Comparison of ENCODE assay signal across 23 cellular contexts in genomic region chr1:229388876-229389580, GRCh38. TPM values are rescaled to one million over a fixed set of nuclear protein-coding genes. Genes with fewer than 3 reads are reported as not detected.
DNase-seq lines count a peak whose midpoint lies in the region; ATAC-seq, FAIRE-seq and TF ChIP-seq lines count a peak whose summit lies in the region.
"Had no signal": no experiment of that assay in that cellular context is flagged by ENCODE, and none has a peak within 500 bp of the region (broad histone marks: within the 10 kb centered on the region; RNA-seq: fewer than 3 reads in every experiment).

No MANE protein-coding gene starts in this region.

- H4K8ac ChIP-seq in H9 (replicated peaks; ENCODE audit: insufficient read length, low read depth, low read length): no peak overlapping the region

- POLR2A ChIA-PET in A549 (lab: Yijun Ruan, JAX) (no interaction called here), SK-N-SH (lab: Yijun Ruan, JAX) (no interaction called here)

- no peak for FAIRE-seq in A549 (lab: Jason Lieb, UNC)
- FAIRE-seq: GM12892, K562 had no signal

- H3K27ac ChIP-seq in A549 (peak overlapping the region; percentile 0 to 16; a peak in 3 of 6 replicates), SK-N-SH (ENCODE audit: low read depth in 2 of 2, low read length in 1 of 2) (peak overlapping the region in 1 of 2 experiments; percentile 34; a peak in 1 of 4 replicates), H9 (ENCODE audit: insufficient read length, low read depth, low read length) (no peak overlapping the region)
- H3K27ac ChIP-seq: gastroesophageal sphincter, parathyroid adenoma, RWPE1 had no signal

- CTCF ChIA-PET in A549 (lab: Yijun Ruan, JAX) (no interaction called here), SK-N-SH (lab: Yijun Ruan, JAX) (no interaction called here)

- H4K91ac ChIP-seq in H9 (ENCODE audit: insufficient read length, low read depth, low read length): no peak overlapping the region

- H3K4me2 ChIP-seq in A549: peak overlapping the region; percentile 66
- H3K4me2 ChIP-seq in SK-N-SH: peak overlapping the region; percentile 52
- no peak overlapping the region for H3K4me2 ChIP-seq in H9 (ENCODE audit: insufficient read depth, insufficient read length, low read length)

- no peak overlapping the region for H3K14ac ChIP-seq in H9 (ENCODE audit: insufficient read depth, low read length)

- peaks cover 0 to 3% of the 10 kb centered on the region in 2 experiments; a peak in 3 of 5 replicates for H3K9me3 Mint-ChIP-seq in H9
- H3K9me3 Mint-ChIP-seq: immature natural killer cell; T-helper 2 cell treated with Interferon-gamma antibody and Interleukin-4, amounts not matched to agents 5 μg/mL and 100 μg/mL, for 36 hours had no signal

- H3K18ac ChIP-seq in H9 (ENCODE audit: insufficient read length, low read depth, low read length): no peak overlapping the region

- H2BK5ac ChIP-seq in H9 (ENCODE audit: insufficient read length, low read length): no peak overlapping the region

- ATAC-seq in A549: peak; percentile 59 to 69; a peak in 5 of 6 replicates
- ATAC-seq in HG02623 (IDR thresholded peaks at IDR 0.05; ENCODE audit: unreplicated experiment): no peak
- ATAC-seq in left colon: no peak
- ATAC-seq: gastroesophageal sphincter, K562 had no signal

- H3K79me2 ChIP-seq in SK-N-SH (ENCODE audit: insufficient read depth) (no peaks in the 10 kb centered on the region), H9 (ENCODE audit: insufficient read depth, low read length) (no peaks in the 10 kb centered on the region)
- H3K79me2 ChIP-seq: parathyroid adenoma had no signal

- H2AFZ ChIP-seq in SK-N-SH (ENCODE audit: low read depth) (0 out of 2 replicates have a peak overlapping the region, but pooled peaks have one; percentile 16), H9 (ENCODE audit: low read length) (no peak overlapping the region)
- H2AFZ ChIP-seq: parathyroid adenoma had no signal

- no peak overlapping the region for H3K4ac ChIP-seq in H9 (ENCODE audit: low read depth, low read length)

- no peak overlapping the region for H4K5ac ChIP-seq in H9 (ENCODE audit: insufficient read length, low read depth, low read length)

- DNase-seq in A549 (ENCODE audit: low read depth in 1 of 2, low spot score in 1 of 2) (peak in 1 of 2 experiments; percentile 20), HCEC 1CT (peak; percentile 81), SK-N-SH (no peak), fibroblast of mammary gland (ENCODE audit: low read depth) (peak; percentile 70), left colon (no peak), DMS153 (lab: John Stamatoyannopoulos, UW) (no peak), H9 (no peak)
- DNase-seq: activated CD4-positive, alpha-beta T cell treated with anti-CD3 and anti-CD28 coated beads for 48 hours; activated T-cell treated with anti-CD3 and anti-CD28 coated beads, Interleukin-2, amount 50 U/mL, for 1 hour; AML-193; DMS79 treated with DMSO at 0.1 percent for 48 hours; immature natural killer cell; midbrain; NCI-H1694; NCI-H526; substantia nigra had no signal

- H3K4me1 ChIP-seq in A549 (peaks cover 15% of the 10 kb centered on the region), SK-N-SH (ENCODE audit: control insufficient read depth in 1 of 2, insufficient read depth in 2 of 2, low read depth in 1 of 2, low read length in 1 of 2) (no peaks in the 10 kb centered on the region; a peak in 1 of 4 replicates), H9 (ENCODE audit: insufficient read depth, low read length) (no peaks in the 10 kb centered on the region)
- H3K4me1 ChIP-seq: gastroesophageal sphincter, parathyroid adenoma had no signal

- H3K9me3 ChIP-seq in A549 (no peaks in the 10 kb centered on the region), SK-N-SH (no peaks in the 10 kb centered on the region), H9 (ENCODE audit: control insufficient read depth, low read depth, low read length) (no peaks in the 10 kb centered on the region)

- H2BK120ac ChIP-seq in H9 (ENCODE audit: low read depth, low read length, poor library complexity, severe bottlenecking): no peak overlapping the region

- H3K36me3 Mint-ChIP-seq in H9 (ENCODE audit: insufficient read depth in 1 of 3, low read depth in 3 of 3): no peaks in the 10 kb centered on the region
- H3K36me3 Mint-ChIP-seq: immature natural killer cell had no signal

- H3T11ph ChIP-seq in H9 (ENCODE audit: low read length): no peak overlapping the region

- no peaks in the 10 kb centered on the region for H3K27me3 ChIP-seq in SK-N-SH (ENCODE audit: insufficient read depth)
- no peaks in the 10 kb centered on the region for H3K27me3 ChIP-seq in H9 (ENCODE audit: insufficient read depth, low read length)

- H3K4me3 ChIP-seq in A549 (0 out of 3 replicates have a peak overlapping the region, but pooled peaks have one; percentile 12), SK-N-SH (ENCODE audit: low read depth in 2 of 2, low read length in 1 of 2) (no peak overlapping the region), fibroblast of mammary gland (ENCODE audit: control insufficient read depth, low read depth, low read length) (no peak overlapping the region)
- H3K4me3 ChIP-seq: gastroesophageal sphincter, K562 had no signal

- TF ChIP-seq EP300 in A549 (IDR thresholded peaks at IDR 0.05): no peak
- TF ChIP-seq EP300 in SK-N-SH (IDR thresholded peaks at IDR 0.05; ENCODE audit: borderline replicate concordance in 1 of 2, low read depth in 1 of 2, low read length in 1 of 2): no peak

- H3K36me3 ChIP-seq in SK-N-SH (replicated peaks in 1 of 2; ENCODE audit: control insufficient read depth in 1 of 2, insufficient read depth in 2 of 2, low read length in 1 of 2): no peaks in the 10 kb centered on the region
- H3K36me3 ChIP-seq: gastroesophageal sphincter had no signal

- H3K56ac ChIP-seq in H9 (ENCODE audit: insufficient read length, low read depth, low read length): no peak overlapping the region

- no peaks in the 10 kb centered on the region for H3K4me1 Mint-ChIP-seq in H9
- H3K4me1 Mint-ChIP-seq: immature natural killer cell had no signal

- TF ChIP-seq RAD21 in A549 (conservative IDR thresholded peaks at IDR 0.05 in 1 of 2, IDR thresholded peaks at IDR 0.05 in 1 of 2) (no peak), SK-N-SH (IDR thresholded peaks at IDR 0.05; ENCODE audit: low read length) (no peak)

- no peak overlapping the region for H3K27ac Mint-ChIP-seq in H9
- H3K27ac Mint-ChIP-seq: immature natural killer cell; T-helper 2 cell treated with Interferon-gamma antibody and Interleukin-4, amounts not matched to agents 5 μg/mL and 100 μg/mL, for 36 hours had no signal

- H3K27me3 Mint-ChIP-seq in H9 (ENCODE audit: low read depth): peaks cover 5% of the 10 kb centered on the region

- no peaks in the 10 kb centered on the region for H3K79me1 ChIP-seq in H9 (ENCODE audit: insufficient read depth, low read depth, low read length, poor library complexity, severe bottlenecking)

- no peak for TF ChIP-seq POLR2A in A549 (IDR thresholded peaks at IDR 0.05; ENCODE audit: low read length)

- no peak overlapping the region for H3K4me3 Mint-ChIP-seq in H9
- H3K4me3 Mint-ChIP-seq: immature natural killer cell; T-helper 2 cell treated with Interferon-gamma antibody and Interleukin-4, amounts not matched to agents 5 μg/mL and 100 μg/mL, for 36 hours had no signal

- no peaks in the 10 kb centered on the region for H3K23me2 ChIP-seq in H9 (ENCODE audit: insufficient read length, low read depth, low read length, poor library complexity, severe bottlenecking)

- no peaks in the 10 kb centered on the region for H3K9me2 ChIP-seq in SK-N-SH

- intact Hi-C loops in left colon (cut with DNase I, micrococcal nuclease): no loop called here

- no peak overlapping the region for H2BK20ac ChIP-seq in H9 (ENCODE audit: low read depth, low read length, poor library complexity, severe bottlenecking)

- peaks cover 7% of the 10 kb centered on the region for H3F3A ChIP-seq in SK-N-SH (replicated peaks; ENCODE audit: insufficient read depth)

- H4K20me1 ChIP-seq in SK-N-SH (ENCODE audit: insufficient read depth): no peaks in the 10 kb centered on the region
- H4K20me1 ChIP-seq in H9 (ENCODE audit: control insufficient read depth, insufficient read depth, insufficient read length): no peaks in the 10 kb centered on the region

- H3K9ac ChIP-seq in SK-N-SH: no peak overlapping the region
- H3K9ac ChIP-seq in H9 (ENCODE audit: extremely low read depth, insufficient read length, low read length): no peak overlapping the region
- H3K9ac ChIP-seq: parathyroid adenoma had no signal

- 28% methylated on average over 7 of the region's 7 CpGs for WGBS in A549 (ENCODE audit: missing lambda C conversion rate)
- 50% methylated on average over 7 of the region's 7 CpGs for WGBS in SK-N-SH (ENCODE audit: low lambda C conversion rate)
- no CpG with 5 or more reads among the region's 7 CpGs for WGBS in H9 (ENCODE audit: extremely low coverage, insufficient read length, low lambda C conversion rate)

- TF ChIP-seq CTCF in A549 (IDR thresholded peaks at IDR 0.05): no peak
- TF ChIP-seq CTCF in SK-N-SH (IDR thresholded peaks at IDR 0.05): no peak
- no peak for TF ChIP-seq CTCF in fibroblast of mammary gland (conservative IDR thresholded peaks at IDR 0.05; ENCODE audit: control insufficient read depth, insufficient read depth, low read depth, low read length)
- TF ChIP-seq CTCF in H9 (conservative IDR thresholded peaks at IDR 0.05): no peak

- H2BK15ac ChIP-seq in H9 (ENCODE audit: low read depth, low read length): no peak overlapping the region

- H2AK5ac ChIP-seq in H9 (ENCODE audit: insufficient read length, low read length): no peak overlapping the region

- no peak overlapping the region for H2BK12ac ChIP-seq in H9 (ENCODE audit: insufficient read length, low read depth, low read length)

- no peak overlapping the region for H3K23ac ChIP-seq in H9 (ENCODE audit: insufficient read length, low read depth, low read length)

RNA-seq across cellular contexts. Expression of gene ACTA1, which starts 44.9 kb away (rescaled TPM):
- polyA plus RNA-seq in A549 (2011; rRNA removed): 0.08 and 0.16 TPM in 2 replicates
- 0.43 and 0.46 TPM in 2 replicates for polyA plus RNA-seq in A549 (2012; cell fraction: cytosol; rRNA removed)
- 2.6 and 4.0 TPM in 2 replicates for polyA plus RNA-seq in A549 (2012; cell fraction: nucleus; rRNA removed)
- 0.16 to 0.25 TPM (median 0.24 TPM) in 3 replicates for polyA plus RNA-seq in A549 (2017; fragmentation: RNase III; extraction: RNeasy Plus Mini Kit Qiagen cat#74134 plus additional on column Dnase treatment)
- not detected in 2 replicates for polyA minus RNA-seq in A549 (2011; rRNA and poly(A)+ RNA removed)
- 0.21 and 0.36 TPM in 2 replicates for polyA plus RNA-seq in SK-N-SH (2012; rRNA removed)
- 0.03 and 0.05 TPM in 2 replicates for polyA plus RNA-seq in SK-N-SH (2012; cell fraction: cytosol; rRNA removed)
- polyA plus RNA-seq in SK-N-SH (2012; cell fraction: nucleus; rRNA removed): 2.7 TPM in 2 replicates
- not detected for total RNA-seq in left colon
- 48.5 and 51.3 TPM in 2 replicates for total RNA-seq in H9 (2021)
- polyA plus RNA-seq: immature natural killer cell had no signal

RNA-seq across cellular contexts. Expression of gene CCSAP, which starts 46.2 kb away (rescaled TPM):
- 7.2 and 9.1 TPM in 2 replicates for polyA plus RNA-seq in A549 (2011; rRNA removed)
- polyA plus RNA-seq in A549 (2012; cell fraction: cytosol; rRNA removed): 1.6 TPM in 2 replicates
- polyA plus RNA-seq in A549 (2012; cell fraction: nucleus; rRNA removed): 1.1 and 2.1 TPM in 2 replicates
- polyA plus RNA-seq in A549 (2017; fragmentation: RNase III; extraction: RNeasy Plus Mini Kit Qiagen cat#74134 plus additional on column Dnase treatment): 6.1 to 6.4 TPM (median 6.1 TPM) in 3 replicates
- polyA minus RNA-seq in A549 (2011; rRNA and poly(A)+ RNA removed): 4.6 and 4.8 TPM in 2 replicates
- 1.8 and 2.2 TPM in 2 replicates for polyA plus RNA-seq in SK-N-SH (2012; rRNA removed)
- polyA plus RNA-seq in SK-N-SH (2012; cell fraction: cytosol; rRNA removed): 3.2 and 3.7 TPM in 2 replicates
- polyA plus RNA-seq in SK-N-SH (2012; cell fraction: nucleus; rRNA removed): 1.4 and 2.3 TPM in 2 replicates
- total RNA-seq in left colon: 1 to 10 TPM; 2.1 to 2.7 TPM
- total RNA-seq in H9 (2021): 8.5 TPM in 2 replicates

Comparison
In these comparisons a context has a peak if more than half of its experiments do, and no peak if none do; other contexts are left out.
1. ATAC-seq: peak in A549 (2 of 2); none in HG02623 (single experiment) and left colon (single experiment).
2. DNase-seq: peak in HCEC 1CT (single experiment) and fibroblast of mammary gland (single experiment); none in SK-N-SH (single experiment), left colon (0 of 2), DMS153 (single experiment) and H9 (single experiment).
3. RNA of gene ACTA1, which starts 44.9 kb away (total RNA-seq): 48.5 to 51.3 TPM in H9; not detected in left colon; every median in the first group is over 10 times any median in the second.
4. Of the 12 proteins assayed by ChIP-seq in both A549 and SK-N-SH: peak only in A549: none; only in SK-N-SH: PBX3; in both: none; in neither: 10; mixed calls (peak in some experiments, not most) for 1.